1 cellular context compared by ENCODE assay signal in genomic region chr5:16787278-16787677, GRCh38.
TF ChIP-seq lines count a peak whose summit lies in the region.

No MANE protein-coding gene starts in this region.

TF ChIP-seq in SK-N-SH treated with all-trans-retinoic acid at 6 μM for 48 hours, 23 proteins besides CTCF, POLR2A, EP300 and RAD21 (continued from another document):
- TF ChIP-seq TSHZ2 (CRISPR knock-in tag; IDR thresholded peaks at IDR 0.05) = no peak
- no peak for TF ChIP-seq ZNF565 (CRISPR knock-in tag; conservative IDR thresholded peaks at IDR 0.05; ENCODE audit: low read depth)
- TF ChIP-seq POU6F1 (CRISPR knock-in tag; IDR thresholded peaks at IDR 0.05; ENCODE audit: borderline replicate concordance, low read depth) = no peak
- no peak for TF ChIP-seq ZNF70 (CRISPR knock-in tag; IDR thresholded peaks at IDR 0.05)
- no peak for TF ChIP-seq ZFP3 (CRISPR knock-in tag; IDR thresholded peaks at IDR 0.05)
- no peak for TF ChIP-seq ZC3H10 (CRISPR knock-in tag; IDR thresholded peaks at IDR 0.05)
